Comparison of ENCODE assay signal across 23 cellular contexts in genomic region chrX:112808007-112808406, GRCh38. TPM values are rescaled to one million over a fixed set of nuclear protein-coding genes. Genes with fewer than 3 reads are reported as not detected.
A peak's percentile ranks its signal among the peaks of the same experiment; 100 is the strongest.
DNase-seq lines count a peak whose midpoint lies in the region; ATAC-seq and TF ChIP-seq lines count a peak whose summit lies in the region.
"Had no signal": no experiment of that assay in that cellular context is flagged by ENCODE, and none has a peak within 500 bp of the region (broad histone marks: within the 10 kb centered on the region; RNA-seq: fewer than 3 reads in every experiment).

No MANE protein-coding gene starts in this region.

- H3K4me1 ChIP-seq in GM23338 (ENCODE audit: insufficient read depth): peaks cover 25% of the 10 kb centered on the region; the same call in 1 of the 2 replicates
- H3K4me1 ChIP-seq in iPS-20b (ENCODE audit: insufficient read depth, low read length): peaks cover 19% of the 10 kb centered on the region
- H3K4me1 ChIP-seq in trophoblast cell (ENCODE audit: control insufficient read depth in 1 of 2, insufficient read depth in 2 of 2, low read length in 2 of 2): peaks cover 16 to 21% of the 10 kb centered on the region in 2 experiments
- H3K4me1 ChIP-seq: BLaER1 had no signal

- H2BK12ac ChIP-seq in trophoblast cell (ENCODE audit: low read length): peak overlapping the region; percentile 89

- H3F3A ChIP-seq in GM23338 (replicated peaks; ENCODE audit: low read depth): no peaks in the 10 kb centered on the region

- no peaks in the 10 kb centered on the region for H4K20me1 ChIP-seq in GM23338 (replicated peaks; ENCODE audit: insufficient read depth)

- H3K4me3 Mint-ChIP-seq in GM23338: no peak overlapping the region
- H3K4me3 Mint-ChIP-seq in WTC11: no peak overlapping the region
- H3K4me3 Mint-ChIP-seq: CD4-positive, CD25-positive, alpha-beta regulatory T cell had no signal

- H3K27ac Mint-ChIP-seq in GM23338: 0 out of 2 replicates have a peak overlapping the region, but pooled peaks have one; percentile 16
- H3K27ac Mint-ChIP-seq in WTC11: no peak overlapping the region
- H3K27ac Mint-ChIP-seq: CD4-positive, CD25-positive, alpha-beta regulatory T cell had no signal

- H3K4me2 ChIP-seq in GM23338 (no peak overlapping the region; the same call in 1 of the 2 replicates), trophoblast cell (ENCODE audit: low read length) (no peak overlapping the region)
- H3K4me2 ChIP-seq: BLaER1 had no signal

- H3K9me3 Mint-ChIP-seq in GM23338: no peaks in the 10 kb centered on the region
- H3K9me3 Mint-ChIP-seq in WTC11: no peaks in the 10 kb centered on the region
- H3K9me3 Mint-ChIP-seq: CD4-positive, CD25-positive, alpha-beta regulatory T cell had no signal

- H2BK5ac ChIP-seq in trophoblast cell (ENCODE audit: low read depth, low read length, poor library complexity): peak overlapping the region; percentile 84

- TF ChIP-seq CTCF in GM23338 (conservative IDR thresholded peaks at IDR 0.05; ENCODE audit: low read depth in 2 of 2) (no peak), WTC11 (IDR thresholded peaks at IDR 0.05) (no peak)

- no peak overlapping the region for H3K4ac ChIP-seq in trophoblast cell (ENCODE audit: low read depth, low read length)

- POLR2A ChIA-PET in WTC11 (lab: Charles Lee): no interaction called here

- H3K4me1 Mint-ChIP-seq in GM23338 (peaks cover 27% of the 10 kb centered on the region; the same call in 2 of the 3 replicates), WTC11 (peaks cover 34% of the 10 kb centered on the region)
- H3K4me1 Mint-ChIP-seq: CD4-positive, CD25-positive, alpha-beta regulatory T cell had no signal

- peak overlapping the region; percentile 56 for H3K18ac ChIP-seq in trophoblast cell (ENCODE audit: low read length)

- CTCF ChIA-PET in WTC11 (lab: Charles Lee): no interaction called here

- peak; percentile 58 for ATAC-seq in GM23338
- peak; percentile 36 for ATAC-seq in WTC11
- no peak for ATAC-seq in HG03342 (IDR thresholded peaks at IDR 0.05; ENCODE audit: unreplicated experiment)
- no peak for ATAC-seq in HG02588 (IDR thresholded peaks at IDR 0.05; ENCODE audit: unreplicated experiment)

- H3K27ac ChIP-seq in GM23338 (ENCODE audit: low read depth) (no peak overlapping the region), iPS-20b (ENCODE audit: low read length) (no peak overlapping the region), trophoblast cell (ENCODE audit: low read depth, low read length) (peak overlapping the region; percentile 85)
- H3K27ac ChIP-seq: BLaER1 had no signal

- H3K36me3 Mint-ChIP-seq in GM23338 (ENCODE audit: low read depth) (no peaks in the 10 kb centered on the region), WTC11 (no peaks in the 10 kb centered on the region)
- H3K36me3 Mint-ChIP-seq: CD4-positive, CD25-positive, alpha-beta regulatory T cell had no signal

- no peaks in the 10 kb centered on the region for H3K27me3 ChIP-seq in GM23338 (ENCODE audit: insufficient read depth)
- no peaks in the 10 kb centered on the region for H3K27me3 ChIP-seq in iPS-20b (ENCODE audit: insufficient read depth, low read length)
- H3K27me3 ChIP-seq in trophoblast cell (ENCODE audit: insufficient read depth, low read length): no peaks in the 10 kb centered on the region

- H4K91ac ChIP-seq in trophoblast cell (ENCODE audit: low read depth, low read length): peak overlapping the region; percentile 74

- H2AFZ ChIP-seq in GM23338: no peak overlapping the region
- no peak overlapping the region for H2AFZ ChIP-seq in trophoblast cell (ENCODE audit: insufficient read depth, low read length, poor library complexity)

- H3K36me3 ChIP-seq in GM23338 (ENCODE audit: insufficient read depth) (no peaks in the 10 kb centered on the region), iPS-20b (ENCODE audit: insufficient read depth, low read depth, low read length) (no peaks in the 10 kb centered on the region), trophoblast cell (ENCODE audit: control insufficient read depth in 1 of 2, insufficient read depth in 2 of 2, low read length in 2 of 2) (peaks cover 14 to 18% of the 10 kb centered on the region in 2 experiments)

- peaks cover 4% of the 10 kb centered on the region for H3K27me3 Mint-ChIP-seq in GM23338 (ENCODE audit: insufficient read depth, low read depth, poor library complexity)
- H3K27me3 Mint-ChIP-seq in WTC11 (ENCODE audit: low read depth): no peaks in the 10 kb centered on the region; the same call in 1 of the 2 replicates
- H3K27me3 Mint-ChIP-seq: CD4-positive, CD25-positive, alpha-beta regulatory T cell had no signal

- DNase-seq in GM23338 (ENCODE audit: low spot score) (peak; percentile 8), WTC11 (ENCODE audit: low spot score) (no peak), trophoblast cell (no peak), SW 1271 (lab: John Stamatoyannopoulos, UW) (no peak), DMS114 treated with DMSO at 0.1 percent for 48 hours (lab: John Stamatoyannopoulos, UW; ENCODE audit: unreplicated experiment) (no peak)
- DNase-seq: 8988T; ACHN; CD4-positive, CD25-positive, alpha-beta regulatory T cell; GDM1; IMR-90; KG1; MM.1S; NCI-H1417; NCI-H1694; NCI-H2081; NCI-H2227 treated with DMSO at 0.1 percent for 48 hours; NCI-H526 treated with DMSO at 0.1 percent for 48 hours; Right ventricle myocardium superior; RPMI8226 had no signal

- no peaks in the 10 kb centered on the region for H3K9me2 ChIP-seq in GM23338 (ENCODE audit: insufficient read depth)

- no peaks in the 10 kb centered on the region for H3K79me2 ChIP-seq in GM23338 (replicated peaks; ENCODE audit: insufficient read depth)
- peaks cover 2% of the 10 kb centered on the region for H3K79me2 ChIP-seq in trophoblast cell (ENCODE audit: control insufficient read depth, insufficient read depth, low read length, poor library complexity)

- H3K14ac ChIP-seq in trophoblast cell (ENCODE audit: low read length): peak overlapping the region; percentile 57

- peak overlapping the region; percentile 76 for H2BK120ac ChIP-seq in trophoblast cell (ENCODE audit: insufficient read depth, low read length, poor library complexity)

- H4K12ac ChIP-seq in trophoblast cell (ENCODE audit: low read depth, low read length): no peak overlapping the region

- peaks cover 18% of the 10 kb centered on the region for H3K79me1 ChIP-seq in trophoblast cell (ENCODE audit: low read length)

- H3K9me3 ChIP-seq in iPS-20b (ENCODE audit: insufficient read depth, low read depth, low read length) (no peaks in the 10 kb centered on the region), trophoblast cell (ENCODE audit: insufficient read depth, low read depth, low read length) (no peaks in the 10 kb centered on the region)
- H3K9me3 ChIP-seq: BLaER1 had no signal

- H4K8ac ChIP-seq in trophoblast cell (ENCODE audit: low read depth, low read length): no peak overlapping the region

- H3K9ac ChIP-seq in iPS-20b (ENCODE audit: low read depth, low read length) (no peak overlapping the region), trophoblast cell (ENCODE audit: low read length) (no peak overlapping the region)
- H3K9ac ChIP-seq: BLaER1 had no signal

- no peak overlapping the region for H3K23ac ChIP-seq in trophoblast cell (ENCODE audit: low read length)

- no CpG with 5 or more reads among the region's 4 CpGs for WGBS in trophoblast cell (ENCODE audit: extremely low coverage, insufficient coverage, insufficient read length)

- no peak overlapping the region for H3K4me3 ChIP-seq in GM23338
- peak overlapping the region; percentile 22; the same call in 1 of the 2 replicates for H3K4me3 ChIP-seq in iPS-20b (ENCODE audit: low read length)
- H3K4me3 ChIP-seq in trophoblast cell (ENCODE audit: low read depth, low read length): no peak overlapping the region
- H3K4me3 ChIP-seq: BLaER1 had no signal

- no peak overlapping the region for H2AK5ac ChIP-seq in trophoblast cell (ENCODE audit: low read length)

TF ChIP-seq in GM23338, 12 proteins besides CTCF, POLR2A, EP300 and RAD21 (continues in another document):
- no peak for TF ChIP-seq ZNF331 (CRISPR knock-in tag; IDR thresholded peaks at IDR 0.05; ENCODE audit: low read depth)

TF ChIP-seq in WTC11, 78 proteins besides CTCF, POLR2A, EP300 and RAD21 (continues in another document):
- TF ChIP-seq ZNF219 (CRISPR knock-in tag; IDR thresholded peaks at IDR 0.05; ENCODE audit: borderline replicate concordance) (no peak), RORB (CRISPR knock-in tag; IDR thresholded peaks at IDR 0.05) (no peak), ATF3 (CRISPR knock-in tag; conservative IDR thresholded peaks at IDR 0.05) (no peak)
- TF ChIP-seq, protein P1, sequence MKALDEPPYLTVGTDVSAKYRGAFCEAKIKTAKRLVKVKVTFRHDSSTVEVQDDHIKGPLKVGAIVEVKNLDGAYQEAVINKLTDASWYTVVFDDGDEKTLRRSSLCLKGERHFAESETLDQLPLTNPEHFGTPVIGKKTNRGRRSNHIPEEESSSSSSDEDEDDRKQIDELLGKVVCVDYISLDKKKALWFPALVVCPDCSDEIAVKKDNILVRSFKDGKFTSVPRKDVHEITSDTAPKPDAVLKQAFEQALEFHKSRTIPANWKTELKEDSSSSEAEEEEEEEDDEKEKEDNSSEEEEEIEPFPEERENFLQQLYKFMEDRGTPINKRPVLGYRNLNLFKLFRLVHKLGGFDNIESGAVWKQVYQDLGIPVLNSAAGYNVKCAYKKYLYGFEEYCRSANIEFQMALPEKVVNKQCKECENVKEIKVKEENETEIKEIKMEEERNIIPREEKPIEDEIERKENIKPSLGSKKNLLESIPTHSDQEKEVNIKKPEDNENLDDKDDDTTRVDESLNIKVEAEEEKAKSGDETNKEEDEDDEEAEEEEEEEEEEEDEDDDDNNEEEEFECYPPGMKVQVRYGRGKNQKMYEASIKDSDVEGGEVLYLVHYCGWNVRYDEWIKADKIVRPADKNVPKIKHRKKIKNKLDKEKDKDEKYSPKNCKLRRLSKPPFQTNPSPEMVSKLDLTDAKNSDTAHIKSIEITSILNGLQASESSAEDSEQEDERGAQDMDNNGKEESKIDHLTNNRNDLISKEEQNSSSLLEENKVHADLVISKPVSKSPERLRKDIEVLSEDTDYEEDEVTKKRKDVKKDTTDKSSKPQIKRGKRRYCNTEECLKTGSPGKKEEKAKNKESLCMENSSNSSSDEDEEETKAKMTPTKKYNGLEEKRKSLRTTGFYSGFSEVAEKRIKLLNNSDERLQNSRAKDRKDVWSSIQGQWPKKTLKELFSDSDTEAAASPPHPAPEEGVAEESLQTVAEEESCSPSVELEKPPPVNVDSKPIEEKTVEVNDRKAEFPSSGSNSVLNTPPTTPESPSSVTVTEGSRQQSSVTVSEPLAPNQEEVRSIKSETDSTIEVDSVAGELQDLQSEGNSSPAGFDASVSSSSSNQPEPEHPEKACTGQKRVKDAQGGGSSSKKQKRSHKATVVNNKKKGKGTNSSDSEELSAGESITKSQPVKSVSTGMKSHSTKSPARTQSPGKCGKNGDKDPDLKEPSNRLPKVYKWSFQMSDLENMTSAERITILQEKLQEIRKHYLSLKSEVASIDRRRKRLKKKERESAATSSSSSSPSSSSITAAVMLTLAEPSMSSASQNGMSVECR (CRISPR knock-in tag; IDR thresholded peaks at IDR 0.05; ENCODE audit: borderline replicate concordance): no peak

RNA-seq across cellular contexts. Expression of gene AMOT, which starts 32.6 kb away (rescaled TPM):
- total RNA-seq in GM23338 (2014; rRNA removed; shearing (Covaris generic)): 3.6 and 5.4 TPM in 2 replicates
- 2.0 and 2.1 TPM in 2 replicates for polyA plus RNA-seq in GM23338 (2016; fragmentation: Nextera tagmentation; extraction: Ambion mirVana)
- 7.2 to 8.1 TPM (median 8.0 TPM) in 3 replicates for total RNA-seq in WTC11 (2021)
- 106 and 109 TPM in 2 replicates for polyA plus RNA-seq in trophoblast cell (2013)

Comparison
In these comparisons a context has a peak if more than half of its experiments do, and no peak if none do; other contexts are left out.
1. ATAC-seq: peak in GM23338 (single experiment) and WTC11 (single experiment); none in HG03342 (single experiment) and HG02588 (single experiment).